ENCODE assay signal across 8 cellular contexts in genomic region chrX:21972721-21973120, GRCh38. TPM values are rescaled to one million over a fixed set of nuclear protein-coding genes. Genes with fewer than 3 reads are reported as not detected.
DNase-seq lines count a peak whose midpoint lies in the region; ATAC-seq, FAIRE-seq and TF ChIP-seq lines count a peak whose summit lies in the region.

No MANE protein-coding gene starts in this region.

- no peaks in the 10 kb centered on the region for H3K9me2 ChIP-seq in MM.1S (replicated peaks; ENCODE audit: insufficient read depth, low read length)

- peak; percentile 38 to 69 (median 59) for DNase-seq in CD4-positive, alpha-beta memory T cell
- DNase-seq in MV-4-11 (lab: John Stamatoyannopoulos, UW) (peak; percentile 33), D721Med (ENCODE audit: insufficient read length, low spot score) (no peak), NCI-H187 (lab: John Stamatoyannopoulos, UW) (no peak), DMS79 (lab: John Stamatoyannopoulos, UW) (no peak), MM.1S (no peak)
- peak; percentile 38 for DNase-seq in activated naive CD8-positive, alpha-beta T cell treated with anti-CD3 and anti-CD28 coated beads, Interleukin-2, amount 10 ng/mL, durations not matched to agents 7 days and 5 days
- peak in 7 of 9 donors; percentile 11 to 48 (median 31) for DNase-seq in naive thymus-derived CD4-positive, alpha-beta T cell

- H3K27me3 Mint-ChIP-seq in CD4-positive, alpha-beta memory T cell = no peaks in the 10 kb centered on the region
- no peaks in the 10 kb centered on the region for H3K27me3 Mint-ChIP-seq in activated naive CD8-positive, alpha-beta T cell treated with anti-CD3 and anti-CD28 coated beads, Interleukin-2, amount 10 ng/mL, durations not matched to agents 7 days and 5 days
- H3K27me3 Mint-ChIP-seq in naive thymus-derived CD4-positive, alpha-beta T cell = no peaks in the 10 kb centered on the region

- peak overlapping the region; percentile 57 for H3K27ac ChIP-seq in CD4-positive, alpha-beta memory T cell (ENCODE audit: low read depth, low read length)
- H3K27ac ChIP-seq in naive thymus-derived CD4-positive, alpha-beta T cell (ENCODE audit: low read depth, low read length) = no peak overlapping the region
- no peak overlapping the region for H3K27ac ChIP-seq in MM.1S (ENCODE audit: low read length)

- no peaks in the 10 kb centered on the region for H3K27me3 ChIP-seq in CD4-positive, alpha-beta memory T cell (ENCODE audit: insufficient read depth, low read length)
- H3K27me3 ChIP-seq in naive thymus-derived CD4-positive, alpha-beta T cell (ENCODE audit: control insufficient read depth in 2 of 2, insufficient read depth in 2 of 2, low read length in 2 of 2) = no peaks in the 10 kb centered on the region
- H3K27me3 ChIP-seq in MM.1S (replicated peaks; ENCODE audit: insufficient read depth, low read length) = no peaks in the 10 kb centered on the region

- POLR2A ChIA-PET in CD4-positive, alpha-beta memory T cell (lab: Charles Lee; ENCODE audit: partially characterized antibody) = interaction anchor here (0.7 to 3.4 kb wide), 4 partner anchors 10 to 133 kb away, joined by 3 to 23 read pairs (median 6); partner anchors contain the start of gene MBTPS2
- POLR2A ChIA-PET in activated naive CD8-positive, alpha-beta T cell treated with anti-CD3 and anti-CD28 coated beads, Interleukin-2, amount 10 ng/mL, durations not matched to agents 7 days and 5 days (lab: Charles Lee) = interaction anchor here (0.6 to 2.9 kb wide), 6 partner anchors 31 to 1364 kb away, joined by 3 to 11 read pairs (median 4); partner anchors contain the start of genes MBTPS2 and SMS
- POLR2A ChIA-PET in naive thymus-derived CD4-positive, alpha-beta T cell (lab: Charles Lee) = no interaction called here

- no peak for FAIRE-seq in D721Med (lab: Jason Lieb, UNC)

- no peak overlapping the region for H3K4me3 ChIP-seq in CD4-positive, alpha-beta memory T cell (ENCODE audit: low read length in 2 of 2)
- H3K4me3 ChIP-seq in naive thymus-derived CD4-positive, alpha-beta T cell (ENCODE audit: low read length) = no peak overlapping the region
- no peak overlapping the region for H3K4me3 ChIP-seq in MM.1S (ENCODE audit: low read length)

- peak; percentile 94 for ATAC-seq in activated naive CD8-positive, alpha-beta T cell treated with anti-CD3 and anti-CD28 coated beads, Interleukin-2, amount 10 ng/mL, durations not matched to agents 7 days and 5 days (ENCODE audit: low read depth)
- ATAC-seq in naive thymus-derived CD4-positive, alpha-beta T cell = peak; percentile 83

- no peaks in the 10 kb centered on the region for H3K79me2 ChIP-seq in MM.1S (ENCODE audit: low read length)

- H2AFZ ChIP-seq in MM.1S (ENCODE audit: low read length) = no peak overlapping the region

- no peaks in the 10 kb centered on the region for H3F3A ChIP-seq in MM.1S (ENCODE audit: insufficient read depth, low read length)

- TF ChIP-seq CTCF in D721Med (IDR thresholded peaks at IDR 0.05; ENCODE audit: insufficient read depth, missing control alignments) (no peak), MM.1S (IDR thresholded peaks at IDR 0.05; ENCODE audit: low read length) (no peak)

- no peaks in the 10 kb centered on the region for H3K9me3 Mint-ChIP-seq in CD4-positive, alpha-beta memory T cell
- no peaks in the 10 kb centered on the region for H3K9me3 Mint-ChIP-seq in activated naive CD8-positive, alpha-beta T cell treated with anti-CD3 and anti-CD28 coated beads, Interleukin-2, amount 10 ng/mL, durations not matched to agents 7 days and 5 days
- H3K9me3 Mint-ChIP-seq in naive thymus-derived CD4-positive, alpha-beta T cell = no peaks in the 10 kb centered on the region

- CTCF ChIA-PET in CD4-positive, alpha-beta memory T cell (lab: Charles Lee; ENCODE audit: partially characterized antibody) = interaction anchor here (0.8 to 3.9 kb wide), 7 partner anchors 12 to 1445 kb away, joined by 3 to 35 read pairs (median 3); no protein-coding TSS in a partner anchor
- CTCF ChIA-PET in naive thymus-derived CD4-positive, alpha-beta T cell (lab: Charles Lee) = no interaction called here

- no peak overlapping the region for H3K9ac ChIP-seq in MM.1S (ENCODE audit: low read length)

- H3K9me3 ChIP-seq in CD4-positive, alpha-beta memory T cell (ENCODE audit: control insufficient read depth in 1 of 2, low read length in 2 of 2) = no peaks in the 10 kb centered on the region
- no peaks in the 10 kb centered on the region for H3K9me3 ChIP-seq in naive thymus-derived CD4-positive, alpha-beta T cell (ENCODE audit: control insufficient read depth in 2 of 3, low read length in 3 of 3)
- H3K9me3 ChIP-seq in MM.1S (replicated peaks; ENCODE audit: insufficient read depth, low read length) = no peaks in the 10 kb centered on the region

- no peaks in the 10 kb centered on the region for H4K20me1 ChIP-seq in MM.1S (ENCODE audit: insufficient read depth, low read length)

- H3K4me1 ChIP-seq in CD4-positive, alpha-beta memory T cell (ENCODE audit: insufficient read depth, low read length) = peaks cover 23% of the 10 kb centered on the region
- H3K4me1 ChIP-seq in naive thymus-derived CD4-positive, alpha-beta T cell (ENCODE audit: control insufficient read depth in 2 of 2, insufficient read depth in 2 of 2, low read length in 2 of 2) = peaks cover 10% of the 10 kb centered on the region in 2 donors
- 0 out of 2 replicates have a peak, but pooled peaks cover 3% of the 10 kb centered on the region for H3K4me1 ChIP-seq in MM.1S (ENCODE audit: low read length)

- H3K4me3 Mint-ChIP-seq in CD4-positive, alpha-beta memory T cell = peak overlapping the region; percentile 33 to 81 (median 70)
- H3K4me3 Mint-ChIP-seq in activated naive CD8-positive, alpha-beta T cell treated with anti-CD3 and anti-CD28 coated beads, Interleukin-2, amount 10 ng/mL, durations not matched to agents 7 days and 5 days = peak overlapping the region; percentile 72
- peak overlapping the region in 9 of 10 donors; percentile 30 to 82 (median 61) for H3K4me3 Mint-ChIP-seq in naive thymus-derived CD4-positive, alpha-beta T cell

- peaks cover 4 to 18% of the 10 kb centered on the region in 2 donors for H3K36me3 Mint-ChIP-seq in CD4-positive, alpha-beta memory T cell
- peaks cover 10% of the 10 kb centered on the region for H3K36me3 Mint-ChIP-seq in activated naive CD8-positive, alpha-beta T cell treated with anti-CD3 and anti-CD28 coated beads, Interleukin-2, amount 10 ng/mL, durations not matched to agents 7 days and 5 days
- H3K36me3 Mint-ChIP-seq in naive thymus-derived CD4-positive, alpha-beta T cell = peaks cover 0 to 11% (median 5%) of the 10 kb centered on the region in 5 donors

- H3K27ac Mint-ChIP-seq in CD4-positive, alpha-beta memory T cell = peak overlapping the region; percentile 64 to 96 (median 93)
- H3K27ac Mint-ChIP-seq in activated naive CD8-positive, alpha-beta T cell treated with anti-CD3 and anti-CD28 coated beads, Interleukin-2, amount 10 ng/mL, durations not matched to agents 7 days and 5 days = peak overlapping the region; percentile 92
- H3K27ac Mint-ChIP-seq in naive thymus-derived CD4-positive, alpha-beta T cell = peak overlapping the region; percentile 82 to 98 (median 94)

- intact Hi-C loops in CD4-positive, alpha-beta memory T cell (cut with micrococcal nuclease) = no loop called here
- intact Hi-C loops in naive thymus-derived CD4-positive, alpha-beta T cell (cut with micrococcal nuclease) = loop anchor here in 1 of 2 donors (5.0 to 10.0 kb wide), 3 partner anchors 45 to 1708 kb away; partner anchors contain the start of gene RPS6KA3

- H3K4me1 Mint-ChIP-seq in CD4-positive, alpha-beta memory T cell = peaks cover 17 to 34% (median 26%) of the 10 kb centered on the region in 4 donors
- peaks cover 16% of the 10 kb centered on the region for H3K4me1 Mint-ChIP-seq in activated naive CD8-positive, alpha-beta T cell treated with anti-CD3 and anti-CD28 coated beads, Interleukin-2, amount 10 ng/mL, durations not matched to agents 7 days and 5 days
- peaks cover 0 to 37% (median 26%) of the 10 kb centered on the region in 7 donors for H3K4me1 Mint-ChIP-seq in naive thymus-derived CD4-positive, alpha-beta T cell

- no peak overlapping the region for H3K4me2 ChIP-seq in MM.1S (ENCODE audit: low read depth, low read length)

- no peaks in the 10 kb centered on the region for H3K36me3 ChIP-seq in CD4-positive, alpha-beta memory T cell (ENCODE audit: insufficient read depth, low read length)
- H3K36me3 ChIP-seq in naive thymus-derived CD4-positive, alpha-beta T cell (ENCODE audit: control insufficient read depth in 2 of 3, insufficient read depth in 3 of 3, low read length in 3 of 3) = peaks cover 0 to 4% (median 0%) of the 10 kb centered on the region in 3 experiments
- H3K36me3 ChIP-seq in MM.1S (replicated peaks; ENCODE audit: insufficient read depth, low read length) = no peaks in the 10 kb centered on the region

RNA-seq across cellular contexts. Expression of gene SMS, which starts 32.2 kb away (rescaled TPM):
- total RNA-seq in CD4-positive, alpha-beta memory T cell = 10 to 100 TPM; 28.0 to 29.7 TPM
- polyA plus RNA-seq in CD4-positive, alpha-beta memory T cell = 10 to 100 TPM; 49.9 to 74.7 TPM
- total RNA-seq in activated naive CD8-positive, alpha-beta T cell treated with anti-CD3 and anti-CD28 coated beads, Interleukin-2, amount 10 ng/mL, durations not matched to agents 7 days and 5 days = 10 to 100 TPM; 64.1 to 67.4 TPM
- 10 to 100 TPM; 14.7 to 57.4 (median 20.4) TPM for total RNA-seq in naive thymus-derived CD4-positive, alpha-beta T cell
- 10 to 100 TPM; 33.6 to 35.9 TPM for polyA plus RNA-seq in naive thymus-derived CD4-positive, alpha-beta T cell

RNA-seq across cellular contexts. Expression of gene PHEX, which starts 59.4 kb away (rescaled TPM):
- total RNA-seq in CD4-positive, alpha-beta memory T cell = under 1 TPM; 0.25 to 0.35 TPM
- under 1 TPM; 0.39 to 0.98 TPM for polyA plus RNA-seq in CD4-positive, alpha-beta memory T cell
- under 1 TPM; 0.23 to 0.55 TPM for total RNA-seq in activated naive CD8-positive, alpha-beta T cell treated with anti-CD3 and anti-CD28 coated beads, Interleukin-2, amount 10 ng/mL, durations not matched to agents 7 days and 5 days
- total RNA-seq in naive thymus-derived CD4-positive, alpha-beta T cell = under 1 TPM; 0.08 to 0.32 (median 0.12) TPM
- polyA plus RNA-seq in naive thymus-derived CD4-positive, alpha-beta T cell = not detected

Comparison
In these comparisons a context has a peak if more than half of its experiments do, and no peak if none do; other contexts are left out.
1. DNase-seq: peak in CD4-positive, alpha-beta memory T cell (5 of 5), MV-4-11 (single experiment), activated naive CD8-positive, alpha-beta T cell treated with anti-CD3 and anti-CD28 coated beads, Interleukin-2, amount 10 ng/mL, durations not matched to agents 7 days and 5 days (single experiment) and naive thymus-derived CD4-positive, alpha-beta T cell (7 of 9); none in D721Med (single experiment), NCI-H187 (0 of 2), DMS79 (single experiment) and MM.1S (single experiment).
2. Peak in every context shown above with its lines, with median percentiles within 50 percentile points of each other: H3K27ac Mint-ChIP-seq and H3K4me3 Mint-ChIP-seq.